In the genomic region with DNA sequence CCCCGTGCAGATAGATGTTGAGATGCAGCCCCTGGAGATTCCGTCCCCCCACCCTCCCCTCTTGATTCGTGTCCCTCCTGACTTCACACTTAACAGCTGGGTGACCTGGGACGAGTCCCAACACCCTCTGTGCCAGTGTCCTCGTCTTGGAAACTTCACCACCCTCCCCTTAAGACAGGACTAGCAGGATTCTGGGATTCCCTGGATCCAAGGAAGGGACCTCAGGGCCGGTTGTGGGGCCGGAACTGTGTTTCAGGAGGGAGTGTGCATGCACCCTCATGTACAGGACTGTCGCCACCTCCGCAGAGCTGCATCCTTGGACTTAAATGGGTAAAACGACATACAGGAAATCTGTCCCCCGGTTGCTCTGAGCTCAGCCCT, we compare ENCODE assay signal across 1 cellular context.
TF ChIP-seq lines count a peak whose summit lies in the region.

No MANE protein-coding gene starts in this region.

TF ChIP-seq in H1, 55 proteins besides CTCF, POLR2A, EP300 and RAD21:
- TF ChIP-seq CHD2 (IDR thresholded peaks at IDR 0.05; ENCODE audit: low read length) (no peak), SIRT6 (IDR thresholded peaks at IDR 0.05; ENCODE audit: low read length) (no peak), CHD1 (IDR thresholded peaks at IDR 0.05; ENCODE audit: low read depth, low read length) (no peak), BRCA1 (IDR thresholded peaks at IDR 0.05; ENCODE audit: low read depth, low read length) (no peak), TAF1 (IDR thresholded peaks at IDR 0.05; ENCODE audit: low read depth, low read length) (no peak), CTBP2 (IDR thresholded peaks at IDR 0.05; ENCODE audit: borderline replicate concordance, insufficient read depth, insufficient read length, low read length) (no peak), HDAC6 (IDR thresholded peaks at IDR 0.05; ENCODE audit: low read depth, low read length) (no peak), NRF1 (IDR thresholded peaks at IDR 0.05; ENCODE audit: low read depth, low read length) (no peak), TAF7 (optimal IDR thresholded peaks at IDR 0.05; ENCODE audit: borderline replicate concordance, low read depth, low read length) (no peak), RNF2 (IDR thresholded peaks at IDR 0.05; ENCODE audit: borderline replicate concordance, low read depth, low read length, missing control alignments, poor library complexity, severe bottlenecking) (no peak), YY1 (IDR thresholded peaks at IDR 0.05; ENCODE audit: low read depth, low read length) (no peak)
- TF ChIP-seq, protein P1, sequence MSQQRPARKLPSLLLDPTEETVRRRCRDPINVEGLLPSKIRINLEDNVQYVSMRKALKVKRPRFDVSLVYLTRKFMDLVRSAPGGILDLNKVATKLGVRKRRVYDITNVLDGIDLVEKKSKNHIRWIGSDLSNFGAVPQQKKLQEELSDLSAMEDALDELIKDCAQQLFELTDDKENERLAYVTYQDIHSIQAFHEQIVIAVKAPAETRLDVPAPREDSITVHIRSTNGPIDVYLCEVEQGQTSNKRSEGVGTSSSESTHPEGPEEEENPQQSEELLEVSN (IDR thresholded peaks at IDR 0.05) = no peak
